8 cellular contexts compared by ENCODE assay signal in the genomic region with DNA sequence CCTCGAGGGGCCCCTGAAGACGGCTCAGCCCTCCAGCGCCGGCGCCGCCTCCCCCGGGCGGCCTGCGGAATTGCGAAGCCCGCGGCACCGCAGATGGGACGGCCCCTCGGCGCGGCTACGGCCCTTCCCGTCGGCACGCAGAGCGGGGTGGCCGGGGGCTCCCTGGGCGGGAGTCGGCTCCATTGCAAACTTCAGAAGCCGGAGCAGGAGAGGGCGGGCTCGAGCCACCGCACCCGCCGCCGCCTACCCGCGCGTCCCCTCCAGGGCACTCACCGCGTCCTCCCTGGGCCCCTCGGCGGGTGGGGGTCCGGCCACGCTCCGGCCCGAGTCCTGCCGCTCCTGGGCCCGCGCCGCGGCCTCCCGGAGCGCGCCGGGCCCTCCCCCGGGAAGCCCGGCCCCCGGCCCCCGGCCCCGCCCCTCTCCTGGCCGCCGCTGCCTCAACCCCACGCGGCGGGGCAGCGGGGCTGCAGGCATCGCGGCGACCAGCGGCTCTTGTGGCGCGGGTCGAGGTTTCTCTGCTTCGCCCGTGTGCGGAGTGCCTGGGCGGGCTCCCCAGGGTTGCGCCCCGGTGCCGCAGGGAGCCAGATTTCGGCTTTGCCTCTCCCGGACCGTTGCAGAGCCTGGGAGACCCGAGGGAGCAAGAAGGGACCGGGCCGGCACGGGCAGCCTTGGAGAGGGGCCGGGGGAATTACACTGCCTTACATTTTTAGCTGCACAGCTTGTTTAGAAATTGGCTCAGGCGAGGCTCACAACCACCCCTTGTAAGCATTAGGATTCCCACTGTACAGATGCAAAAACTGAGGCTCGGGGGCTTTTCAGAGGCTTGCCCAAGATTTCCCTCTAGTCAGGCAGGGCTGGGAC. TPM values are rescaled to one million over a fixed set of nuclear protein-coding genes. Genes with fewer than 3 reads are reported as not detected.
DNase-seq lines count a peak whose midpoint lies in the region; ATAC-seq, FAIRE-seq and TF ChIP-seq lines count a peak whose summit lies in the region.

Gene PACSIN3 (minus strand): TSS at position 359 of the 861 bp plus-strand sequence. CDS start 3,707 bp downstream, outside the sequence.

- H3K9me3 Mint-ChIP-seq in natural killer cell treated with Interleukin-12 subunit alpha and Interleukin-12 subunit beta and Interleukin-15 and Interleukin-18, amount 100 ng/mL, for 72 hours = no peaks in the 10 kb centered on the region

- POLR2A ChIA-PET in BJ (lab: Charles Lee) = no interaction called here

- ATAC-seq in GM21360 (IDR thresholded peaks at IDR 0.05; ENCODE audit: unreplicated experiment) = peak; percentile 53
- ATAC-seq in natural killer cell treated with Interleukin-12 subunit alpha and Interleukin-12 subunit beta and Interleukin-15 and Interleukin-18, amount 100 ng/mL, for 72 hours = peak; percentile 80 to 88

- H3K27me3 ChIP-seq in BJ (ENCODE audit: control insufficient read depth, insufficient read depth, low read length) = no peaks in the 10 kb centered on the region

- H3K4me3 Mint-ChIP-seq in natural killer cell treated with Interleukin-12 subunit alpha and Interleukin-12 subunit beta and Interleukin-15 and Interleukin-18, amount 100 ng/mL, for 72 hours = peak within 1 kb of the TSS; percentile 75

- peak within 1 kb of the TSS; percentile 78 for H3K4me3 ChIP-seq in BJ (ENCODE audit: low read depth, low read length)
- peak within 1 kb of the TSS; percentile 65 for H3K4me3 ChIP-seq in fibroblast of the aortic adventitia (ENCODE audit: low read depth, low read length)

- CTCF ChIA-PET in BJ (lab: Yijun Ruan, JAX) = interaction anchor here (0.9 to 3.8 kb wide), 7 partner anchors 8 to 188 kb away, joined by 3 to 17 read pairs (median 7); partner anchors contain the start of genes ACP2, DDB2 and NR1H3

- H3K4me1 Mint-ChIP-seq in natural killer cell treated with Interleukin-12 subunit alpha and Interleukin-12 subunit beta and Interleukin-15 and Interleukin-18, amount 100 ng/mL, for 72 hours (ENCODE audit: low read depth in 2 of 2) = peaks cover 0 to 3% of the 10 kb centered on the region in 2 donors

- FAIRE-seq in urothelium cell line (lab: Jason Lieb, UNC) = no peak

- peaks cover 9 to 15% of the 10 kb centered on the region in 2 donors for H3K27me3 Mint-ChIP-seq in natural killer cell treated with Interleukin-12 subunit alpha and Interleukin-12 subunit beta and Interleukin-15 and Interleukin-18, amount 100 ng/mL, for 72 hours

- H3K36me3 ChIP-seq in BJ (ENCODE audit: control insufficient read depth, insufficient read depth, low read length) = peaks cover 5% of the 10 kb centered on the region

- TF ChIP-seq CTCF in BJ (IDR thresholded peaks at IDR 0.05; ENCODE audit: insufficient read depth, low read depth, low read length) (no peak), fibroblast of the aortic adventitia (IDR thresholded peaks at IDR 0.05; ENCODE audit: insufficient read depth, low read length) (peak; percentile 0)

- H3K27ac Mint-ChIP-seq in natural killer cell treated with Interleukin-12 subunit alpha and Interleukin-12 subunit beta and Interleukin-15 and Interleukin-18, amount 100 ng/mL, for 72 hours = no peak within 1 kb of the TSS

- H3K36me3 Mint-ChIP-seq in natural killer cell treated with Interleukin-12 subunit alpha and Interleukin-12 subunit beta and Interleukin-15 and Interleukin-18, amount 100 ng/mL, for 72 hours = no peaks in the 10 kb centered on the region

- DNase-seq in BJ (ENCODE audit: low read depth) (no peak), NCI-H128 (lab: John Stamatoyannopoulos, UW; ENCODE audit: unreplicated experiment) (peak; percentile 4), fibroblast of the aortic adventitia (ENCODE audit: low read depth) (no peak), urothelium cell line (ENCODE audit: low spot score) (peak; percentile 89), GDM1 (lab: John Stamatoyannopoulos, UW) (no peak)
- DNase-seq in activated T-helper 9 cell treated with anti-CD3 and anti-CD28 coated beads, Interleukin-2, amount 50 U/mL, for 16 hours (ENCODE audit: low read depth) = peak; percentile 23
- peak; percentile 64 for DNase-seq in natural killer cell treated with Interleukin-12 subunit alpha and Interleukin-12 subunit beta and Interleukin-15 and Interleukin-18, amount 100 ng/mL, for 72 hours (ENCODE audit: low spot score)

RNA-seq across cellular contexts. Expression of gene PACSIN3, which starts in this region (rescaled TPM):
- polyA plus RNA-seq in BJ (2011; rRNA removed) = 17.6 and 25.2 TPM in 2 replicates
- 12.9 and 26.9 TPM in 2 replicates for polyA minus RNA-seq in BJ (2011; rRNA and poly(A)+ RNA removed)
- total RNA-seq in fibroblast of the aortic adventitia (ENCODE audit: low replicate concordance) = 28.8 and 31.6 TPM in 2 replicates
- total RNA-seq in natural killer cell treated with Interleukin-12 subunit alpha and Interleukin-12 subunit beta and Interleukin-15 and Interleukin-18, amount 100 ng/mL, for 72 hours = 1 to 10 TPM; 1.1 to 4.0 TPM

Comparison
In these comparisons a context has a peak if more than half of its experiments do, and no peak if none do; other contexts are left out.
1. DNase-seq: peak in NCI-H128 (single experiment), activated T-helper 9 cell treated with anti-CD3 and anti-CD28 coated beads, Interleukin-2, amount 50 U/mL, for 16 hours (single experiment), natural killer cell treated with Interleukin-12 subunit alpha and Interleukin-12 subunit beta and Interleukin-15 and Interleukin-18, amount 100 ng/mL, for 72 hours (single experiment) and urothelium cell line (single experiment); none in BJ (single experiment), fibroblast of the aortic adventitia (single experiment) and GDM1 (single experiment).